In the genomic region with DNA sequence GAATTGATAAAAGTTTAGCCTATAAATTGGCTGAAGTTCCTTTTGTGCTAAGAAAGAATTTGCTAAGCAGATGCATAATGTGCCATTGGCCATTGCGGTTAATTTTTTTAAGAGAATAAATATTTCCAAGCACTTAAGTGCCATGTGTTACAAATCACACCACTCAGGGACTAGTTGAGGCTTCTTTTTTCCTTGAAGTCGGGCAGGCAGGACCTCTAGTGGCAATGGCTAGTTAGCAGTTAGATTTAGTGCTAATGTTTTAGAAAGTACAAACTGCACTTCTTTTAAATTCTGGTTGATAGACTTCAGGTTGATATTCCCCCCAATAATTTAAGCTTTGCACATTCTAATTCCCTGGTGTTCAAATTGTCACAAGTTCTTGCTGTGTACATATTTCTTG, we compare ENCODE assay signal across 11 cellular contexts.
A peak's percentile ranks its signal among the peaks of the same experiment; 100 is the strongest.
DNase-seq lines count a peak whose midpoint lies in the region; ATAC-seq, FAIRE-seq and TF ChIP-seq lines count a peak whose summit lies in the region.
"Had no signal": no experiment of that assay in that cellular context is flagged by ENCODE, and none has a peak within 500 bp of the region (broad histone marks: within the 10 kb centered on the region; RNA-seq: fewer than 3 reads in every experiment).

No MANE protein-coding gene starts in this region.

- no peaks in the 10 kb centered on the region for H3K36me3 ChIP-seq in pancreas
- H3K36me3 ChIP-seq: sigmoid colon had no signal

- H3K4me1 ChIP-seq in pancreas = peaks cover 0 to 8% (median 0%) of the 10 kb centered on the region in 3 donors
- H3K4me1 ChIP-seq: sigmoid colon had no signal

- no peaks in the 10 kb centered on the region for H3K36me3 Mint-ChIP-seq in endothelial cell (ENCODE audit: low read depth, unreplicated experiment)
- H3K36me3 Mint-ChIP-seq in activated T-cell treated with anti-CD3 and anti-CD28 coated beads, Interleukin-2, amount 50 U/mL, for 4 hours (ENCODE audit: insufficient read depth) = no peaks in the 10 kb centered on the region

- no peaks in the 10 kb centered on the region for H3K9me3 ChIP-seq in pancreas

- peak; percentile 40 to 66 (median 56) for ATAC-seq in pancreas
- ATAC-seq in activated T-cell treated with anti-CD3 and anti-CD28 coated beads, Interleukin-2, amount 50 U/mL, for 4 hours = no peak
- no peak for ATAC-seq in GM21360 (IDR thresholded peaks at IDR 0.05; ENCODE audit: unreplicated experiment)
- ATAC-seq: activated T-helper 17 cell treated with anti-CD3 and anti-CD28 coated beads, Interleukin-2, amount 50 U/mL, for 72 hours had no signal

- H3K27ac ChIP-seq in pancreas = no peak overlapping the region
- H3K27ac ChIP-seq: sigmoid colon had no signal

- FAIRE-seq in pancreas (lab: Jason Lieb, UNC) = no peak
- FAIRE-seq: A204.1 had no signal

- H3K27ac Mint-ChIP-seq in endothelial cell (ENCODE audit: unreplicated experiment) = no peak overlapping the region
- H3K27ac Mint-ChIP-seq: activated T-helper 17 cell treated with anti-CD3 and anti-CD28 coated beads, Interleukin-2, amount 50 U/mL, for 72 hours had no signal

- 19 to 29% methylated on average over 2 of the region's 2 CpGs for WGBS in pancreas, 2 donors

- H3K9me3 Mint-ChIP-seq in endothelial cell (ENCODE audit: unreplicated experiment) = no peaks in the 10 kb centered on the region
- H3K9me3 Mint-ChIP-seq in activated T-cell treated with anti-CD3 and anti-CD28 coated beads, Interleukin-2, amount 50 U/mL, for 4 hours = peaks cover 2% of the 10 kb centered on the region
- H3K9me3 Mint-ChIP-seq: activated T-helper 17 cell treated with anti-CD3 and anti-CD28 coated beads, Interleukin-2, amount 50 U/mL, for 72 hours had no signal

- no peaks in the 10 kb centered on the region for H3K27me3 Mint-ChIP-seq in endothelial cell (ENCODE audit: unreplicated experiment)
- peaks cover 10% of the 10 kb centered on the region for H3K27me3 Mint-ChIP-seq in activated T-cell treated with anti-CD3 and anti-CD28 coated beads, Interleukin-2, amount 50 U/mL, for 4 hours (ENCODE audit: low read depth)

- H3K4me1 Mint-ChIP-seq in endothelial cell (ENCODE audit: unreplicated experiment) = no peaks in the 10 kb centered on the region
- no peaks in the 10 kb centered on the region for H3K4me1 Mint-ChIP-seq in activated T-cell treated with anti-CD3 and anti-CD28 coated beads, Interleukin-2, amount 50 U/mL, for 4 hours (ENCODE audit: low read depth)
- H3K4me1 Mint-ChIP-seq: activated T-helper 17 cell treated with anti-CD3 and anti-CD28 coated beads, Interleukin-2, amount 50 U/mL, for 72 hours had no signal

- H3K27me3 ChIP-seq in pancreas = no peaks in the 10 kb centered on the region
- H3K27me3 ChIP-seq: sigmoid colon had no signal

- H3K4me3 Mint-ChIP-seq in endothelial cell (ENCODE audit: unreplicated experiment) = no peak overlapping the region
- H3K4me3 Mint-ChIP-seq in activated T-cell treated with anti-CD3 and anti-CD28 coated beads, Interleukin-2, amount 50 U/mL, for 4 hours = no peak overlapping the region
- H3K4me3 Mint-ChIP-seq: activated T-helper 17 cell treated with anti-CD3 and anti-CD28 coated beads, Interleukin-2, amount 50 U/mL, for 72 hours had no signal

- H3K4me3 ChIP-seq in pancreas = no peak overlapping the region
- H3K4me3 ChIP-seq: sigmoid colon had no signal

- peak; percentile 27 for DNase-seq in DMS 273 (lab: John Stamatoyannopoulos, UW; ENCODE audit: unreplicated experiment)
- DNase-seq in DMS 273 treated with DMSO at 0.1 percent for 48 hours (lab: John Stamatoyannopoulos, UW) = no peak
- DNase-seq in NCI-H69 (lab: John Stamatoyannopoulos, UW) = peak; percentile 35
- DNase-seq in endothelial cell (ENCODE audit: low spot score) = peak; percentile 33
- DNase-seq in pancreas = peak in 1 of 6 donors; percentile 9
- DNase-seq in activated T-cell treated with anti-CD3 and anti-CD28 coated beads, Interleukin-2, amount 50 U/mL, for 4 hours = no peak
- no peak for DNase-seq in stimulated activated CD4-positive, alpha-beta T cell treated with anti-CD3 and anti-CD28 coated beads, Interleukin-4, amount 100 ng/mL, for 24 hours
- DNase-seq: sigmoid colon had no signal

- intact Hi-C loops in pancreas (cut with DNase I) = no loop called here

- TF ChIP-seq CTCF in endothelial cell (IDR thresholded peaks at IDR 0.05; ENCODE audit: unreplicated experiment) = peak; percentile 55
- peak in 2 of 4 donors; percentile 14 to 18 for TF ChIP-seq CTCF in pancreas (IDR thresholded peaks at IDR 0.05)

Comparison
In these comparisons a context has a peak if more than half of its experiments do, and no peak if none do; other contexts are left out.
1. DNase-seq: peak in DMS 273 (single experiment), NCI-H69 (single experiment) and endothelial cell (single experiment); none in DMS 273 treated with DMSO at 0.1 percent for 48 hours (single experiment), activated T-cell treated with anti-CD3 and anti-CD28 coated beads, Interleukin-2, amount 50 U/mL, for 4 hours (single experiment) and stimulated activated CD4-positive, alpha-beta T cell treated with anti-CD3 and anti-CD28 coated beads, Interleukin-4, amount 100 ng/mL, for 24 hours (single experiment).
2. ATAC-seq: peak in pancreas (4 of 4); none in activated T-cell treated with anti-CD3 and anti-CD28 coated beads, Interleukin-2, amount 50 U/mL, for 4 hours (0 of 2) and GM21360 (single experiment).